In the genomic region with DNA sequence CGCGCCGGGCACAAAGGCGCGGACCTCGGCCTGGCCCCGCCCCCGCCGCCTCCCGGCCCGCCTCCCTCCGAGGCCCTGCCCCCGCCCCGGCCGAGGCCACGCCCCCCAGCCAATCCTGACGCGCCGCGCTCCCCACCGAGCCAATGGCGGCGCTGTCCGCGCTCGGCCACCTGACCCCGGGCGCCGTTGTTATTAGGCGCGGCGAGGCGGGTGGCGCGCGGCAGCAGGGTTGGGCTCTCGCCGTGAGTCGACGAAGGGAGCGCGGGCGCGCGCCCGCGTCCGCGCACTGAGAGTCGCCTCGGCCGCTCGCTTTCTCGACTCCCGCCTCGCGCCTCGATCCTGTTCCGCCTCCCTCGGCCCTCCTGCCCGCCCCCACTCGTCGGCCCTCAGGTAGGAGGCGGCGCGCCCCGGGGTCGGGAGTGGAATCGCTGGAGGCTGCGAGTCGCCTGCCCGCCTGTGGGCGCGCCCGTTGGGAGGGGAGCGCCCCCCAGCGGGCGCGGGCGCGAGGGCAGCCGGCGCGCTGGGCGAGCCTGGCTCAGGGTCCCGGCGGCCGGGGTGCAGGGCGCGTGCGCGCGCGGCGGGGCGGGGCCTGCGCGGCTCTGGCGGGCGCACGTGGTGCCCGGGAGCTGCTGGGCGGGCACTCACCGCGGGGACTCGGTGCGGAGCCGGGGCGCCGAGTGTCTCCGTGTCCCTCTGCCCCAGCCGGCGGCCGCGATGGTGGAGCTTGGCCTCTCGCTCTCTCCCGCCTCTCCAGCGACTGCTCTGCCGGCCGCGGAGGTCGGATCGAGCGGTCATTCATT, we compare ENCODE assay signal across 8 cellular contexts. TPM values are rescaled to one million over a fixed set of nuclear protein-coding genes. Genes with fewer than 3 reads are reported as not detected.
DNase-seq lines count a peak whose midpoint lies in the region; ATAC-seq and TF ChIP-seq lines count a peak whose summit lies in the region.

No MANE protein-coding gene starts in this region.

- peaks cover 90% of the 10 kb centered on the region for H3K27me3 Mint-ChIP-seq in H9 (ENCODE audit: low read depth)
- H3K27me3 Mint-ChIP-seq in activated CD8-positive, alpha-beta T cell treated with anti-CD3 and anti-CD28 coated beads for 36 hours: peaks cover 60% of the 10 kb centered on the region
- H3K27me3 Mint-ChIP-seq in naive B cell: peaks cover 51 to 76% (median 62%) of the 10 kb centered on the region in 3 donors

- H4K8ac ChIP-seq in H9 (replicated peaks; ENCODE audit: insufficient read length, low read depth, low read length): no peak overlapping the region

- H2BK5ac ChIP-seq in H9 (ENCODE audit: insufficient read length, low read length): no peak overlapping the region

- POLR2A ChIA-PET in activated CD8-positive, alpha-beta T cell treated with anti-CD3 and anti-CD28 coated beads for 36 hours (lab: Charles Lee): no interaction called here

- no peak overlapping the region for H2AFZ ChIP-seq in H9 (ENCODE audit: low read length)
- H2AFZ ChIP-seq in fibroblast of lung (ENCODE audit: low read length): no peak overlapping the region

- no peak overlapping the region for H3K23ac ChIP-seq in H9 (ENCODE audit: insufficient read length, low read depth, low read length)

- no peaks in the 10 kb centered on the region for H3K36me3 ChIP-seq in fibroblast of lung (ENCODE audit: control insufficient read depth, insufficient read depth, low read length)

- H3K79me1 ChIP-seq in H9 (ENCODE audit: insufficient read depth, low read depth, low read length, poor library complexity, severe bottlenecking): no peaks in the 10 kb centered on the region

- peak; percentile 95 for ATAC-seq in activated CD8-positive, alpha-beta T cell treated with anti-CD3 and anti-CD28 coated beads for 36 hours
- ATAC-seq in naive B cell (ENCODE audit: low read depth in 2 of 2): no peak

- no peak overlapping the region for H3K27ac Mint-ChIP-seq in H9
- H3K27ac Mint-ChIP-seq in activated CD8-positive, alpha-beta T cell treated with anti-CD3 and anti-CD28 coated beads for 36 hours: no peak overlapping the region
- no peak overlapping the region for H3K27ac Mint-ChIP-seq in naive B cell

- H3K4me3 ChIP-seq in GM12865 (ENCODE audit: low read depth, low read length) (peak overlapping the region; percentile 35), fibroblast of lung (replicated peaks in 1 of 4; ENCODE audit: control extremely low read depth in 1 of 4, insufficient read depth in 1 of 4, low read depth in 3 of 4, low read length in 4 of 4) (no peak overlapping the region)

- TF ChIP-seq CTCF in GM12865 (IDR thresholded peaks at IDR 0.05; ENCODE audit: insufficient read depth, low read depth, low read length, missing control alignments) (peak; percentile 36), H9 (conservative IDR thresholded peaks at IDR 0.05) (peak; percentile 73), fibroblast of lung (conservative IDR thresholded peaks at IDR 0.05 in 1 of 2, IDR thresholded peaks at IDR 0.05 in 1 of 2; ENCODE audit: low read depth in 1 of 2, low read length in 2 of 2) (no peak)
- no peak for TF ChIP-seq CTCF in activated CD8-positive, alpha-beta T cell treated with anti-CD3 and anti-CD28 coated beads for 36 hours (IDR thresholded peaks at IDR 0.05)

- DNase-seq in GM12865 (ENCODE audit: low read depth): peak; percentile 91
- peak; percentile 92 for DNase-seq in H9
- DNase-seq in NCI-H1105 treated with DMSO at 0.1 percent for 48 hours (lab: John Stamatoyannopoulos, UW): peak; percentile 96
- DNase-seq in activated CD8-positive, alpha-beta T cell treated with anti-CD3 and anti-CD28 coated beads for 36 hours: peak; percentile 74
- peak; percentile 23 to 44 for DNase-seq in fibroblast of lung (ENCODE audit: low read depth in 2 of 2)
- no peak for DNase-seq in naive B cell
- DNase-seq in stromal cell of bone marrow (ENCODE audit: low read depth): peak; percentile 22
- DNase-seq in SKM-1 (lab: John Stamatoyannopoulos, UW; ENCODE audit: unreplicated experiment): no peak

- H3K4me2 ChIP-seq in H9 (ENCODE audit: insufficient read depth, insufficient read length, low read length) (peak overlapping the region; percentile 72), fibroblast of lung (ENCODE audit: extremely low read depth, insufficient read depth, low read length) (no peak overlapping the region)

- H3K4me1 ChIP-seq in H9 (ENCODE audit: insufficient read depth, low read length) (no peaks in the 10 kb centered on the region), fibroblast of lung (ENCODE audit: control insufficient read depth, extremely low read depth, insufficient read depth, low read length) (no peaks in the 10 kb centered on the region)

- peaks cover 62% of the 10 kb centered on the region for H3K27me3 ChIP-seq in H9 (ENCODE audit: insufficient read depth, low read length)
- peaks cover 35% of the 10 kb centered on the region for H3K27me3 ChIP-seq in fibroblast of lung (ENCODE audit: control insufficient read depth, insufficient read depth, low read length)

- CTCF ChIA-PET in activated CD8-positive, alpha-beta T cell treated with anti-CD3 and anti-CD28 coated beads for 36 hours (lab: Charles Lee): no interaction called here

- WGBS in H9 (ENCODE audit: extremely low coverage, insufficient read length, low lambda C conversion rate): no CpG with 5 or more reads among the region's 124 CpGs

- H3K9ac ChIP-seq in H9 (ENCODE audit: extremely low read depth, insufficient read length, low read length) (no peak overlapping the region), fibroblast of lung (ENCODE audit: insufficient read depth, low read length) (no peak overlapping the region)

- peaks cover 0 to 6% of the 10 kb centered on the region in 2 experiments; a peak in 1 of 5 replicates for H3K9me3 Mint-ChIP-seq in H9
- peaks cover 2% of the 10 kb centered on the region for H3K9me3 Mint-ChIP-seq in activated CD8-positive, alpha-beta T cell treated with anti-CD3 and anti-CD28 coated beads for 36 hours
- peaks cover 0 to 8% (median 1%) of the 10 kb centered on the region in 7 donors for H3K9me3 Mint-ChIP-seq in naive B cell

- H3K18ac ChIP-seq in H9 (ENCODE audit: insufficient read length, low read depth, low read length): peak overlapping the region; percentile 70

- H2BK120ac ChIP-seq in H9 (ENCODE audit: low read depth, low read length, poor library complexity, severe bottlenecking): no peak overlapping the region

- H2BK12ac ChIP-seq in H9 (ENCODE audit: insufficient read length, low read depth, low read length): no peak overlapping the region

- no peak overlapping the region for H3K56ac ChIP-seq in H9 (ENCODE audit: insufficient read length, low read depth, low read length)

- H3K36me3 Mint-ChIP-seq in H9 (ENCODE audit: insufficient read depth in 1 of 3, low read depth in 3 of 3) (no peaks in the 10 kb centered on the region; a peak in 1 of 7 replicates), naive B cell (peaks cover 5 to 15% of the 10 kb centered on the region in 2 donors)
- H3K36me3 Mint-ChIP-seq in activated CD8-positive, alpha-beta T cell treated with anti-CD3 and anti-CD28 coated beads for 36 hours (ENCODE audit: low read depth): no peaks in the 10 kb centered on the region

- H3K4me1 Mint-ChIP-seq in H9 (peaks cover 37 to 54% of the 10 kb centered on the region in 2 experiments), naive B cell (peaks cover 6 to 7% (median 6%) of the 10 kb centered on the region in 3 donors)
- H3K4me1 Mint-ChIP-seq in activated CD8-positive, alpha-beta T cell treated with anti-CD3 and anti-CD28 coated beads for 36 hours (ENCODE audit: low read depth): peaks cover 12% of the 10 kb centered on the region

- no peak overlapping the region for H4K91ac ChIP-seq in H9 (ENCODE audit: insufficient read length, low read depth, low read length)

- peak overlapping the region; percentile 69 to 83 for H3K4me3 Mint-ChIP-seq in H9
- H3K4me3 Mint-ChIP-seq in activated CD8-positive, alpha-beta T cell treated with anti-CD3 and anti-CD28 coated beads for 36 hours: peak overlapping the region; percentile 38
- peak overlapping the region in 7 of 8 donors; percentile 60 to 76 (median 69) for H3K4me3 Mint-ChIP-seq in naive B cell

- H2AK5ac ChIP-seq in H9 (ENCODE audit: insufficient read length, low read length): no peak overlapping the region

- H2BK15ac ChIP-seq in H9 (ENCODE audit: low read depth, low read length): no peak overlapping the region

- H3K14ac ChIP-seq in H9 (ENCODE audit: insufficient read depth, low read length): peak overlapping the region; percentile 76

- intact Hi-C loops in activated CD8-positive, alpha-beta T cell treated with anti-CD3 and anti-CD28 coated beads for 36 hours (cut with micrococcal nuclease): no loop called here

- H3T11ph ChIP-seq in H9 (ENCODE audit: low read length): no peak overlapping the region

- H3K9me3 ChIP-seq in H9 (ENCODE audit: control insufficient read depth, low read depth, low read length) (no peaks in the 10 kb centered on the region), fibroblast of lung (ENCODE audit: control insufficient read depth, insufficient read depth, low read depth, low read length) (no peaks in the 10 kb centered on the region)

- no peak overlapping the region for H2BK20ac ChIP-seq in H9 (ENCODE audit: low read depth, low read length, poor library complexity, severe bottlenecking)

- no peak overlapping the region for H4K5ac ChIP-seq in H9 (ENCODE audit: insufficient read length, low read depth, low read length)

- H3K4ac ChIP-seq in H9 (ENCODE audit: low read depth, low read length): no peak overlapping the region

- H3K79me2 ChIP-seq in H9 (ENCODE audit: insufficient read depth, low read length) (no peaks in the 10 kb centered on the region), fibroblast of lung (ENCODE audit: control insufficient read depth, insufficient read depth, low read length) (no peaks in the 10 kb centered on the region)

- H4K20me1 ChIP-seq in H9 (ENCODE audit: control insufficient read depth, insufficient read depth, insufficient read length) (no peaks in the 10 kb centered on the region), fibroblast of lung (ENCODE audit: control insufficient read depth, extremely low read depth, insufficient read depth, low read length) (no peaks in the 10 kb centered on the region)

- no peak overlapping the region for H3K27ac ChIP-seq in H9 (ENCODE audit: insufficient read length, low read depth, low read length)
- no peak overlapping the region for H3K27ac ChIP-seq in fibroblast of lung (ENCODE audit: insufficient read depth, low read length)

- peaks cover 26% of the 10 kb centered on the region for H3K23me2 ChIP-seq in H9 (ENCODE audit: insufficient read length, low read depth, low read length, poor library complexity, severe bottlenecking)

RNA-seq across cellular contexts. Expression of gene CBLN1, which starts 0.4 kb away (rescaled TPM):
- total RNA-seq in H9 (2021) (4.7 and 5.6 TPM in 2 replicates), fibroblast of lung (not detected in 2 replicates)
- not detected for total RNA-seq in activated CD8-positive, alpha-beta T cell treated with anti-CD3 and anti-CD28 coated beads for 36 hours
- polyA plus RNA-seq in fibroblast of lung (not detected in 2 replicates), naive B cell (ENCODE audit: low read depth in 6 of 6) (not detected)
- polyA plus RNA-seq in fibroblast of lung (2012): not detected in 2 replicates
- not detected in 2 replicates for polyA minus RNA-seq in fibroblast of lung (ENCODE audit: low replicate concordance)

Comparison
In these comparisons a context has a peak if more than half of its experiments do, and no peak if none do; other contexts are left out.
1. DNase-seq: peak in GM12865 (single experiment), H9 (single experiment), NCI-H1105 treated with DMSO at 0.1 percent for 48 hours (single experiment), activated CD8-positive, alpha-beta T cell treated with anti-CD3 and anti-CD28 coated beads for 36 hours (single experiment), fibroblast of lung (2 of 2) and stromal cell of bone marrow (single experiment); none in naive B cell (single experiment) and SKM-1 (single experiment).
2. CTCF ChIP-seq: peak in GM12865 (single experiment) and H9 (single experiment); none in activated CD8-positive, alpha-beta T cell treated with anti-CD3 and anti-CD28 coated beads for 36 hours (single experiment) and fibroblast of lung (0 of 2).
3. Peak in every context shown above with its lines, with median percentiles within 50 percentile points of each other: H3K4me3 Mint-ChIP-seq.